ENCODE assay signal across 25 cellular contexts in genomic region chr17:19670906-19671305, GRCh38. TPM values are rescaled to one million over a fixed set of nuclear protein-coding genes. Genes with fewer than 3 reads are reported as not detected.
DNase-seq lines count a peak whose midpoint lies in the region; ATAC-seq, FAIRE-seq and TF ChIP-seq lines count a peak whose summit lies in the region.
"Had no signal": no experiment of that assay in that cellular context is flagged by ENCODE, and none has a peak within 500 bp of the region (broad histone marks: within the 10 kb centered on the region; RNA-seq: fewer than 3 reads in every experiment).

No MANE protein-coding gene starts in this region.

- intact Hi-C loops in activated CD4-positive, alpha-beta memory T cell treated with anti-CD3 and anti-CD28 coated beads for 36 hours (cut with micrococcal nuclease) = no loop called here

- peak overlapping the region; percentile 31; the same call in 1 of the 2 replicates for H3K27ac ChIP-seq in VCaP
- peak overlapping the region; percentile 62 to 72 for H3K27ac ChIP-seq in liver (ENCODE audit: low read depth in 1 of 2, low read length in 2 of 2)
- H3K27ac ChIP-seq: HL-60 had no signal

- no peaks in the 10 kb centered on the region for H3K9me3 ChIP-seq in liver (ENCODE audit: control insufficient read depth in 4 of 4, low read length in 3 of 4)
- H3K9me3 ChIP-seq: esophagus squamous epithelium had no signal

- no peak overlapping the region for H3K27ac Mint-ChIP-seq in stimulated activated memory B cell treated with anti-CD40 and anti-IgM and Interleukin-4, amounts not matched to agents 10 μg/mL and 1 μg/mL and 100 μg/mL, for 72 hours
- H3K27ac Mint-ChIP-seq in activated CD4-positive, alpha-beta memory T cell treated with anti-CD3 and anti-CD28 coated beads for 36 hours = no peak overlapping the region
- H3K27ac Mint-ChIP-seq: activated CD4-positive, alpha-beta T cell treated with anti-CD3 and anti-CD28 coated beads for 36 hours; progenitor cell of endocrine pancreas; T-cell had no signal

- H3K4me1 Mint-ChIP-seq in stimulated activated memory B cell treated with anti-CD40 and anti-IgM and Interleukin-4, amounts not matched to agents 10 μg/mL and 1 μg/mL and 100 μg/mL, for 72 hours = peaks cover 12% of the 10 kb centered on the region
- H3K4me1 Mint-ChIP-seq in activated CD4-positive, alpha-beta memory T cell treated with anti-CD3 and anti-CD28 coated beads for 36 hours (ENCODE audit: low read depth) = no peaks in the 10 kb centered on the region
- H3K4me1 Mint-ChIP-seq: activated CD4-positive, alpha-beta T cell treated with anti-CD3 and anti-CD28 coated beads for 36 hours had no signal

- H3K9ac ChIP-seq in liver (ENCODE audit: low read depth in 1 of 2, low read length in 2 of 2) = no peak overlapping the region

- no peaks in the 10 kb centered on the region for H3K27me3 ChIP-seq in liver (ENCODE audit: control insufficient read depth in 4 of 4, insufficient read depth in 4 of 4, low read length in 3 of 4)
- H3K27me3 ChIP-seq: esophagus squamous epithelium had no signal

- POLR2A ChIA-PET in activated CD4-positive, alpha-beta memory T cell treated with anti-CD3 and anti-CD28 coated beads for 36 hours (lab: Charles Lee) = no interaction called here

- WGBS in liver = 86% methylated on average over 2 of the region's 2 CpGs

- no peak for TF ChIP-seq POLR2A in GM12891 (IDR thresholded peaks at IDR 0.05; ENCODE audit: low read depth, low read length)

- DNase-seq in GM12891 (ENCODE audit: insufficient read length, low spot score) (no peak), NCI-H345 (lab: John Stamatoyannopoulos, UW) (no peak), T-helper 2 cell (no peak)
- no peak for DNase-seq in activated CD4-positive, alpha-beta memory T cell treated with anti-CD3 and anti-CD28 coated beads for 36 hours
- DNase-seq: activated CD4-positive, alpha-beta T cell treated with anti-CD3 and anti-CD28 coated beads for 36 hours; activated CD8-positive, alpha-beta memory T cell treated with anti-CD3 and anti-CD28 coated beads for 24 hours; activated gamma-delta T cell treated with Interleukin-2 at 50 U/mL for 16 hours; activated T-cell treated with anti-CD3 and anti-CD28 coated beads, Interleukin-2, amount 50 U/mL, for 1 hour; amniotic stem cell; effector memory CD4-positive, alpha-beta T cell; esophagus squamous epithelium; NCI-H446; T-cell had no signal

- TF ChIP-seq CTCF in VCaP (conservative IDR thresholded peaks at IDR 0.05) (no peak), liver (IDR thresholded peaks at IDR 0.05; ENCODE audit: low read depth, low read length, missing input control) (no peak)

- H3K36me3 Mint-ChIP-seq in stimulated activated memory B cell treated with anti-CD40 and anti-IgM and Interleukin-4, amounts not matched to agents 10 μg/mL and 1 μg/mL and 100 μg/mL, for 72 hours = peaks cover 39% of the 10 kb centered on the region
- H3K36me3 Mint-ChIP-seq in activated CD4-positive, alpha-beta memory T cell treated with anti-CD3 and anti-CD28 coated beads for 36 hours = peaks cover 18% of the 10 kb centered on the region

- peaks cover 1 to 13% (median 6%) of the 10 kb centered on the region in 4 donors for H3K36me3 ChIP-seq in liver (ENCODE audit: control insufficient read depth in 4 of 4, insufficient read depth in 3 of 4, low read depth in 1 of 4, low read length in 3 of 4)

- H3K4me3 Mint-ChIP-seq in stimulated activated memory B cell treated with anti-CD40 and anti-IgM and Interleukin-4, amounts not matched to agents 10 μg/mL and 1 μg/mL and 100 μg/mL, for 72 hours = no peak overlapping the region
- no peak overlapping the region for H3K4me3 Mint-ChIP-seq in activated CD4-positive, alpha-beta memory T cell treated with anti-CD3 and anti-CD28 coated beads for 36 hours
- H3K4me3 Mint-ChIP-seq: activated CD4-positive, alpha-beta T cell treated with anti-CD3 and anti-CD28 coated beads for 36 hours; T-cell had no signal

- peaks cover 7 to 45% (median 33%) of the 10 kb centered on the region in 4 donors for H3K4me1 ChIP-seq in liver (ENCODE audit: control insufficient read depth in 4 of 4, insufficient read depth in 4 of 4, low read length in 3 of 4)

- H3K9me3 Mint-ChIP-seq in stimulated activated memory B cell treated with anti-CD40 and anti-IgM and Interleukin-4, amounts not matched to agents 10 μg/mL and 1 μg/mL and 100 μg/mL, for 72 hours = no peaks in the 10 kb centered on the region
- no peaks in the 10 kb centered on the region for H3K9me3 Mint-ChIP-seq in activated CD4-positive, alpha-beta memory T cell treated with anti-CD3 and anti-CD28 coated beads for 36 hours
- H3K9me3 Mint-ChIP-seq: T-cell had no signal

- no peaks in the 10 kb centered on the region for H3K27me3 Mint-ChIP-seq in stimulated activated memory B cell treated with anti-CD40 and anti-IgM and Interleukin-4, amounts not matched to agents 10 μg/mL and 1 μg/mL and 100 μg/mL, for 72 hours
- no peaks in the 10 kb centered on the region for H3K27me3 Mint-ChIP-seq in activated CD4-positive, alpha-beta memory T cell treated with anti-CD3 and anti-CD28 coated beads for 36 hours
- H3K27me3 Mint-ChIP-seq: activated CD4-positive, alpha-beta T cell treated with anti-CD3 and anti-CD28 coated beads for 36 hours; progenitor cell of endocrine pancreas; T-cell had no signal

- no peak for TF ChIP-seq RAD21 in liver (IDR thresholded peaks at IDR 0.05)

- peak; percentile 71 for FAIRE-seq in GM12891 (lab: Jason Lieb, UNC)
- FAIRE-seq: D721Med, frontal cortex had no signal

- CTCF ChIA-PET in activated CD4-positive, alpha-beta memory T cell treated with anti-CD3 and anti-CD28 coated beads for 36 hours (lab: Charles Lee) = interaction anchor here (1.0 kb wide), 1 partner anchor 96 kb away, joined by 3 read pairs; no protein-coding TSS in a partner anchor

- ATAC-seq in stimulated activated memory B cell treated with anti-CD40 and anti-IgM and Interleukin-4, amounts not matched to agents 10 μg/mL and 1 μg/mL and 100 μg/mL, for 72 hours = peak; percentile 79
- ATAC-seq: activated CD4-positive, alpha-beta T cell treated with anti-CD3 and anti-CD28 coated beads for 36 hours; HCT116; Panc1; T-cell had no signal

- no peak overlapping the region for H3K4me3 ChIP-seq in liver (ENCODE audit: low read depth in 1 of 3, low read length in 3 of 3)
- H3K4me3 ChIP-seq: esophagus squamous epithelium, lung had no signal

TF ChIP-seq in GM12891, 5 proteins besides CTCF, POLR2A, EP300 and RAD21:
- TF ChIP-seq PAX5 (IDR thresholded peaks at IDR 0.05; ENCODE audit: insufficient read depth, low read length, severe bottlenecking) (no peak), POU2F2 (IDR thresholded peaks at IDR 0.05; ENCODE audit: low read depth, low read length) (no peak), SPI1 (IDR thresholded peaks at IDR 0.05; ENCODE audit: low read depth, low read length) (peak; percentile 35; the same call in 1 of the 2 replicates)

TF ChIP-seq in liver, 16 proteins besides CTCF, POLR2A, EP300 and RAD21:
- TF ChIP-seq HNF4A (conservative IDR thresholded peaks at IDR 0.05) = no peak
- no peak for TF ChIP-seq SP1 (IDR thresholded peaks at IDR 0.05)
- no peak for TF ChIP-seq REST (IDR thresholded peaks at IDR 0.05)
- TF ChIP-seq ATF3 (IDR thresholded peaks at IDR 0.05) = no peak
- TF ChIP-seq JUND (IDR thresholded peaks at IDR 0.05) = no peak
- no peak for TF ChIP-seq GABPA (IDR thresholded peaks at IDR 0.05 in 1 of 2, conservative IDR thresholded peaks at IDR 0.05 in 1 of 2)
- no peak for TF ChIP-seq HNF4G (IDR thresholded peaks at IDR 0.05)

RNA-seq across cellular contexts. Expression of gene ALDH3A2, which starts 22.4 kb away (rescaled TPM):
- 20.8 TPM for polyA plus RNA-seq in GM12891 (2012; ENCODE audit: low read depth, missing spikeins)
- 100 to 1,000 TPM in 1 of 2 donors, 10 to 100 TPM in 1; 80.6 to 165 TPM for total RNA-seq in liver
- 10 to 100 TPM; 63.3 to 80.2 TPM for polyA plus RNA-seq in liver
- 10 to 100 TPM; 27.3 to 35.7 TPM for total RNA-seq in activated CD4-positive, alpha-beta memory T cell treated with anti-CD3 and anti-CD28 coated beads for 36 hours

RNA-seq across cellular contexts. Expression of gene SLC47A2, which starts 45.5 kb away (rescaled TPM):
- not detected for polyA plus RNA-seq in GM12891 (2012; ENCODE audit: low read depth, missing spikeins)
- not detected for total RNA-seq in liver
- polyA plus RNA-seq in liver = under 1 TPM in 1 of 2 donors, not detected in 1; 0.08 TPM
- not detected for total RNA-seq in activated CD4-positive, alpha-beta memory T cell treated with anti-CD3 and anti-CD28 coated beads for 36 hours
- total RNA-seq: activated CD4-positive, alpha-beta T cell treated with anti-CD3 and anti-CD28 coated beads for 36 hours; progenitor cell of endocrine pancreas; T-cell; ureter had no signal
- polyA plus RNA-seq: AG04450 had no signal
